22 cellular contexts compared by ENCODE assay signal in genomic region chr16:35463358-35463757, GRCh38.
"Had no signal": no experiment of that assay in that cellular context is flagged by ENCODE, and none has a peak within 500 bp of the region (broad histone marks: within the 10 kb centered on the region; RNA-seq: fewer than 3 reads in every experiment).

No MANE protein-coding gene starts in this region.

- H3K27me3 ChIP-seq: esophagus squamous epithelium, gastrocnemius medialis, heart right ventricle, left lung had no signal

- H3K4me1 ChIP-seq: esophagus squamous epithelium, gastrocnemius medialis, heart right ventricle, left lung, lower lobe of right lung had no signal

- H3K36me3 ChIP-seq: esophagus squamous epithelium, gastrocnemius medialis, heart right ventricle, left lung, lower lobe of right lung had no signal

- H3K27ac ChIP-seq: epithelial cell of prostate, esophagus squamous epithelium, gastrocnemius medialis, heart right ventricle, left lung, lower lobe of right lung had no signal

- H3K4me3 ChIP-seq: esophagus squamous epithelium, gastrocnemius medialis, heart right ventricle, left lung, lower lobe of right lung, mucosa of descending colon had no signal

- DNase-seq: cortex of kidney; effector CD8-positive, alpha-beta T cell; effector memory CD8-positive, alpha-beta T cell; endodermal cell; erythroblast; esophagus squamous epithelium; foreskin fibroblast; foreskin melanocyte; gastrocnemius medialis; glutamatergic neuron; head of caudate nucleus; heart right ventricle; hippocampal formation; left cardiac atrium; left lung; left ventricle myocardium superior; lower lobe of right lung; mesenchymal stem cell; mucosa of descending colon; naive thymus-derived CD4-positive, alpha-beta T cell had no signal

- ATAC-seq: effector memory CD8-positive, alpha-beta T cell; esophagus mucosa; gastrocnemius medialis; heart right ventricle; left cardiac atrium; left lung; left ventricle myocardium superior; lower lobe of right lung; mucosa of descending colon; naive thymus-derived CD4-positive, alpha-beta T cell had no signal

- H3K9me3 ChIP-seq: esophagus squamous epithelium, gastrocnemius medialis, lower lobe of right lung had no signal
